Comparison of ENCODE assay signal across 8 cellular contexts in genomic region chr18:7221424-7222155, GRCh38. TPM values are rescaled to one million over a fixed set of nuclear protein-coding genes. Genes with fewer than 3 reads are reported as not detected.
DNase-seq lines count a peak whose midpoint lies in the region; ATAC-seq and TF ChIP-seq lines count a peak whose summit lies in the region.

No MANE protein-coding gene starts in this region.

- H3K9me3 Mint-ChIP-seq in progenitor cell of endocrine pancreas (ENCODE audit: low read depth), result no peaks in the 10 kb centered on the region

- TF ChIP-seq CTCF in RWPE2 (IDR thresholded peaks at IDR 0.05; ENCODE audit: poor library complexity, severe bottlenecking) (peak; percentile 87), fibroblast of mammary gland (conservative IDR thresholded peaks at IDR 0.05; ENCODE audit: control insufficient read depth, insufficient read depth, low read depth, low read length) (peak; percentile 96), progenitor cell of endocrine pancreas (IDR thresholded peaks at IDR 0.05; ENCODE audit: unreplicated experiment) (peak; percentile 83)

- no peak overlapping the region for H3K27ac ChIP-seq in RWPE2 (ENCODE audit: poor library complexity, severe bottlenecking)

- peaks cover 13% of the 10 kb centered on the region for H3K4me1 Mint-ChIP-seq in progenitor cell of endocrine pancreas (ENCODE audit: low read depth)

- H3K4me1 ChIP-seq in RWPE2 (ENCODE audit: insufficient read depth, poor library complexity, severe bottlenecking), result no peaks in the 10 kb centered on the region

- H3K4me3 Mint-ChIP-seq in progenitor cell of endocrine pancreas (ENCODE audit: low read depth), result no peak overlapping the region

- peaks cover 5% of the 10 kb centered on the region for H3K27me3 ChIP-seq in RWPE2 (ENCODE audit: insufficient read depth, poor library complexity, severe bottlenecking)

- peaks cover 3% of the 10 kb centered on the region for H3K27me3 Mint-ChIP-seq in progenitor cell of endocrine pancreas

- H3K9me3 ChIP-seq in RWPE2 (ENCODE audit: severe bottlenecking), result no peaks in the 10 kb centered on the region

- no peak overlapping the region for H3K27ac Mint-ChIP-seq in progenitor cell of endocrine pancreas

- H3K4me3 ChIP-seq in RWPE2 (ENCODE audit: severe bottlenecking) (no peak overlapping the region), fibroblast of mammary gland (ENCODE audit: control insufficient read depth, low read depth, low read length) (no peak overlapping the region)

- no peaks in the 10 kb centered on the region for H3K36me3 ChIP-seq in RWPE2 (ENCODE audit: low read depth)

- no peaks in the 10 kb centered on the region for H3K36me3 Mint-ChIP-seq in progenitor cell of endocrine pancreas (ENCODE audit: insufficient read depth)

- DNase-seq in SIG-M5 treated with dmso at 0.1 percent for 504 hours (lab: John Stamatoyannopoulos, UW; ENCODE audit: unreplicated experiment) (peak; percentile 67), SIG-M5 (lab: John Stamatoyannopoulos, UW) (no peak), MV-4-11 (lab: John Stamatoyannopoulos, UW) (peak; percentile 1), RWPE2 (ENCODE audit: low spot score) (no peak), fibroblast of mammary gland (ENCODE audit: low read depth) (peak; percentile 75), progenitor cell of endocrine pancreas (ENCODE audit: low spot score, unreplicated experiment) (peak; percentile 39)

- peak; percentile 94 for ATAC-seq in RWPE2 (ENCODE audit: low read depth)
- ATAC-seq in HG03565 (IDR thresholded peaks at IDR 0.05; ENCODE audit: unreplicated experiment), result no peak
- ATAC-seq in GM18909 (IDR thresholded peaks at IDR 0.05; ENCODE audit: poor library complexity, unreplicated experiment), result no peak

RNA-seq across cellular contexts. Expression of gene LRRC30, which starts 9.3 kb away (rescaled TPM):
- not detected in 2 replicates for total RNA-seq in progenitor cell of endocrine pancreas

Comparison
In these comparisons a context has a peak if more than half of its experiments do, and no peak if none do; other contexts are left out.
1. DNase-seq: peak in SIG-M5 treated with dmso at 0.1 percent for 504 hours (single experiment), MV-4-11 (single experiment), fibroblast of mammary gland (single experiment) and progenitor cell of endocrine pancreas (single experiment); none in SIG-M5 (single experiment) and RWPE2 (single experiment).
2. Peak in every context shown above with its lines, with median percentiles within 50 percentile points of each other: CTCF ChIP-seq.